In the genomic region with DNA sequence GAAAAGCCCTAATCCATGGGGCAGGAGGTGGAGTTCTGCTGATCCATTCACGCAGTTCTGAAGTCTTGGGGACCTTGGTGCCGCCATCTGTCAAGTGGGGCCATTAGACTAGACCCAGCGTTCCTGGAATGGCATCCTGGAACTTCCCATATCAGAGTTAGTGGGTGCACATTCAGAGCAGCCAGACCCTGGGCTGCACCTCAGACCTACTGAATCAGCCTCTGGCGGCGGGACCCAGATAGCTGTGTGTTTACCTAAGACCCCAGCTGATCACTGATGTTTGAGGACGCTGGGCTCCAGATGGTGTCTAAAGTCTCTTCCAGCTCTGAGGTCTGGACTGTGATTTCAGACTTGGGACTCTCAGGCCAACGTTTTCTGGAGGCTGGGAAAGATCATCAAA, we compare ENCODE assay signal across 20 cellular contexts. TPM values are rescaled to one million over a fixed set of nuclear protein-coding genes. Genes with fewer than 3 reads are reported as not detected.
DNase-seq lines count a peak whose midpoint lies in the region; ATAC-seq, FAIRE-seq and TF ChIP-seq lines count a peak whose summit lies in the region.
"Had no signal": no experiment of that assay in that cellular context is flagged by ENCODE, and none has a peak within 500 bp of the region (broad histone marks: within the 10 kb centered on the region; RNA-seq: fewer than 3 reads in every experiment).

No MANE protein-coding gene starts in this region.

- H3K36me3 Mint-ChIP-seq in memory B cell = peaks cover 13% of the 10 kb centered on the region

- H4K20me1 ChIP-seq in BLaER1 = no peaks in the 10 kb centered on the region
- peaks cover 0 to 13% (median 0%) of the 10 kb centered on the region in 11 experiments; a peak in 2 of 22 replicates for H4K20me1 ChIP-seq in BLaER1 treated with 17β-estradiol and CSF1 and Interleukin-3, amounts not matched to agents 10 nM and 100 nM

- H3K27ac ChIP-seq in BLaER1 (no peak overlapping the region), kidney (ENCODE audit: low read depth in 2 of 2, low read length in 2 of 2) (no peak overlapping the region), breast epithelium (no peak overlapping the region), coronary artery (no peak overlapping the region)
- no peak overlapping the region for H3K27ac ChIP-seq in BLaER1 treated with 17β-estradiol and CSF1 and Interleukin-3, amounts not matched to agents 10 nM and 100 nM
- H3K27ac ChIP-seq: A549, HL-60 had no signal

- H3K27ac Mint-ChIP-seq in memory B cell = peak overlapping the region; percentile 65
- H3K27ac Mint-ChIP-seq: GM23338, HFFc6, IgD-negative memory B cell had no signal

- H3K36me3 ChIP-seq in BLaER1 (peaks cover 29% of the 10 kb centered on the region), kidney (ENCODE audit: control insufficient read depth in 1 of 2, insufficient read depth in 2 of 2, low read length in 2 of 2) (peaks cover 5% of the 10 kb centered on the region in 2 donors), breast epithelium (peaks cover 2% of the 10 kb centered on the region)
- peaks cover 20 to 32% (median 30%) of the 10 kb centered on the region in 11 experiments; a peak in 21 of 22 replicates for H3K36me3 ChIP-seq in BLaER1 treated with 17β-estradiol and CSF1 and Interleukin-3, amounts not matched to agents 10 nM and 100 nM

- H3K27me3 ChIP-seq in BLaER1 (no peaks in the 10 kb centered on the region), breast epithelium (no peaks in the 10 kb centered on the region)
- no peaks in the 10 kb centered on the region for H3K27me3 ChIP-seq in BLaER1 treated with 17β-estradiol and CSF1 and Interleukin-3, amounts not matched to agents 10 nM and 100 nM

- TF ChIP-seq POLR2A in breast epithelium (IDR thresholded peaks at IDR 0.05) = no peak

- H3K27me3 Mint-ChIP-seq in memory B cell = peaks cover 14% of the 10 kb centered on the region

- no peak for FAIRE-seq in kidney (lab: Jason Lieb, UNC)
- FAIRE-seq: G401.6, GM12891, H54 had no signal

- peak overlapping the region; percentile 28; the same call in 1 of the 2 replicates for H3K4me2 ChIP-seq in BLaER1
- peak overlapping the region in 10 of 11 experiments; percentile 1 to 57 (median 23); a peak in 10 of 22 replicates for H3K4me2 ChIP-seq in BLaER1 treated with 17β-estradiol and CSF1 and Interleukin-3, amounts not matched to agents 10 nM and 100 nM
- H3K4me2 ChIP-seq: A549, GM23338 had no signal

- DNase-seq in kidney = peak; percentile 16
- no peak for DNase-seq in memory B cell (ENCODE audit: low spot score in 2 of 2)
- DNase-seq in breast epithelium (ENCODE audit: low spot score in 2 of 2) = no peak
- no peak for DNase-seq in activated naive CD4-positive, alpha-beta T cell treated with Interleukin-2 at 50 U/mL for 16 hours
- no peak for DNase-seq in coronary artery (ENCODE audit: low spot score)
- DNase-seq: AML-193; Calu3; CD8-positive, alpha-beta T cell; HCEC 1CT; HFFc6; KBM-7 had no signal

- H3K4me3 ChIP-seq in BLaER1 (no peak overlapping the region), kidney (ENCODE audit: low read length in 2 of 2) (no peak overlapping the region), breast epithelium (no peak overlapping the region), coronary artery (no peak overlapping the region)
- H3K4me3 ChIP-seq in BLaER1 treated with 17β-estradiol and CSF1 and Interleukin-3, amounts not matched to agents 10 nM and 100 nM = no peak overlapping the region
- H3K4me3 ChIP-seq: A549, GM23338 had no signal

- intact Hi-C loops in kidney (cut with DNase I) = loop anchor here (10.0 kb wide), 1 partner anchor 96 kb away; a partner anchor contains a TSS
- intact Hi-C loops in breast epithelium (cut with DNase I; ENCODE audit: low total_unique reads) = no loop called here

- no peaks in the 10 kb centered on the region for H3K9me3 Mint-ChIP-seq in memory B cell
- H3K9me3 Mint-ChIP-seq: CD8-positive, alpha-beta T cell; GM23338; HFFc6; IgD-negative memory B cell had no signal

- H3K4me1 ChIP-seq in BLaER1 (peaks cover 89% of the 10 kb centered on the region), kidney (ENCODE audit: control insufficient read depth in 1 of 2, insufficient read depth in 1 of 2, low read depth in 1 of 2, low read length in 2 of 2) (no peaks in the 10 kb centered on the region), breast epithelium (no peaks in the 10 kb centered on the region)
- peaks cover 50 to 92% (median 79%) of the 10 kb centered on the region in 10 experiments for H3K4me1 ChIP-seq in BLaER1 treated with 17β-estradiol and CSF1 and Interleukin-3, amounts not matched to agents 10 nM and 100 nM
- H3K4me1 ChIP-seq: A549 had no signal

- peaks cover 16% of the 10 kb centered on the region for H3K4me1 Mint-ChIP-seq in memory B cell
- H3K4me1 Mint-ChIP-seq: GM23338, IgD-negative memory B cell had no signal

- no peak overlapping the region for H3K9ac ChIP-seq in BLaER1
- no peak overlapping the region for H3K9ac ChIP-seq in BLaER1 treated with 17β-estradiol and CSF1 and Interleukin-3, amounts not matched to agents 10 nM and 100 nM
- H3K9ac ChIP-seq in kidney (ENCODE audit: low read length in 2 of 2) = no peak overlapping the region

- H3K9me3 ChIP-seq in BLaER1 (no peaks in the 10 kb centered on the region), kidney (ENCODE audit: control insufficient read depth in 1 of 2, low read length in 2 of 2) (no peaks in the 10 kb centered on the region), breast epithelium (no peaks in the 10 kb centered on the region)
- H3K9me3 ChIP-seq in BLaER1 treated with 17β-estradiol and CSF1 and Interleukin-3, amounts not matched to agents 10 nM and 100 nM (replicated peaks in 1 of 11) = no peaks in the 10 kb centered on the region
- H3K9me3 ChIP-seq: A549 had no signal

- H3K4me3 Mint-ChIP-seq in memory B cell = no peak overlapping the region
- H3K4me3 Mint-ChIP-seq: CD8-positive, alpha-beta T cell; GM23338; HFFc6; IgD-negative memory B cell had no signal

- ATAC-seq in memory B cell (ENCODE audit: low read depth) = no peak
- ATAC-seq: CD8-positive, alpha-beta T cell; GM23338 had no signal

- TF ChIP-seq CTCF in kidney (IDR thresholded peaks at IDR 0.05; ENCODE audit: borderline replicate concordance, extremely low read depth, insufficient read depth) (no peak), breast epithelium (IDR thresholded peaks at IDR 0.05) (no peak), coronary artery (IDR thresholded peaks at IDR 0.05) (no peak)

RNA-seq across cellular contexts. Expression of a gene that starts 12.8 kb away (rescaled TPM):
- total RNA-seq in kidney = 60.5 TPM
- polyA plus RNA-seq in kidney (ENCODE audit: insufficient read depth, low read depth, low replicate concordance) = 87.9 TPM
- total RNA-seq in breast epithelium = 10 to 100 TPM; 52.1 to 63.7 (median 58.7) TPM

RNA-seq across cellular contexts. Expression of a gene that starts 46.4 kb away (rescaled TPM):
- total RNA-seq in kidney = 11.7 TPM
- 7.1 TPM for polyA plus RNA-seq in kidney (ENCODE audit: insufficient read depth, low read depth, low replicate concordance)
- total RNA-seq in breast epithelium = 10 to 100 TPM; 29.8 to 71.4 (median 58.7) TPM
